ENCODE assay signal across 8 cellular contexts in genomic region chr2:100292022-100292580, GRCh38. TPM values are rescaled to one million over a fixed set of nuclear protein-coding genes. Genes with fewer than 3 reads are reported as not detected.
A peak's percentile ranks its signal among the peaks of the same experiment; 100 is the strongest.
DNase-seq lines count a peak whose midpoint lies in the region; ATAC-seq and TF ChIP-seq lines count a peak whose summit lies in the region.

No MANE protein-coding gene starts in this region.

- 34 to 42% methylated on average over 4 of the region's 4 CpGs for WGBS in lower leg skin, 2 donors

- POLR2A ChIA-PET in HEK293T (lab: Yijun Ruan, JAX), result interaction anchor here (1.2 to 2.2 kb wide), 2 partner anchors 29 kb away, joined by 3 to 16 read pairs; partner anchors contain the start of gene LONRF2

- CTCF ChIA-PET in HEK293T (lab: Yijun Ruan, JAX), result interaction anchor here (0.9 to 2.5 kb wide), 4 partner anchors 9 to 89 kb away, joined by 3 to 12 read pairs (median 8); no protein-coding TSS in a partner anchor

- DNase-seq in 8988T, result peak; percentile 30
- peak; percentile 41 for DNase-seq in HEK293T (ENCODE audit: extremely low spot score)
- DNase-seq in SKM-1 treated with dmso at 0.1 percent for 144 hours (lab: John Stamatoyannopoulos, UW; ENCODE audit: unreplicated experiment), result peak; percentile 84
- DNase-seq in dedifferentiated amniotic fluid mesenchymal stem cell (ENCODE audit: extremely low spot score), result peak; percentile 75
- DNase-seq in nucleus accumbens (lab: John Stamatoyannopoulos, UW), result peak in 29 of 56 donors; percentile 8 to 63 (median 36)
- DNase-seq in lower leg skin (ENCODE audit: low spot score in 2 of 2), result no peak

- intact Hi-C loops in lower leg skin (cut with DNase I; ENCODE audit: low total_unique reads), result no loop called here

- no peak for ATAC-seq in GM21619 (IDR thresholded peaks at IDR 0.05; ENCODE audit: unreplicated experiment)
- ATAC-seq in GM21717 (IDR thresholded peaks at IDR 0.05; ENCODE audit: unreplicated experiment), result no peak

- no peak overlapping the region for H3K4me3 ChIP-seq in lower leg skin (ENCODE audit: low read depth, poor library complexity, severe bottlenecking)

- TF ChIP-seq POLR2A in lower leg skin (IDR thresholded peaks at IDR 0.05), result no peak

- no peak for TF ChIP-seq CTCF in lower leg skin (IDR thresholded peaks at IDR 0.05)

TF ChIP-seq in HEK293T, 16 proteins besides CTCF, POLR2A, EP300 and RAD21:
- TF ChIP-seq ZNF384 (IDR thresholded peaks at IDR 0.05), result no peak
- no peak for TF ChIP-seq FOXA1 (IDR thresholded peaks at IDR 0.05)
- TF ChIP-seq L3MBTL2 (conservative IDR thresholded peaks at IDR 0.05), result no peak
- TF ChIP-seq LEF1 (IDR thresholded peaks at IDR 0.05; ENCODE audit: borderline replicate concordance), result no peak
- TF ChIP-seq BHLHE40 (IDR thresholded peaks at IDR 0.05; ENCODE audit: borderline replicate concordance), result no peak
- TF ChIP-seq HDGF (IDR thresholded peaks at IDR 0.05; ENCODE audit: borderline replicate concordance), result no peak
- no peak for TF ChIP-seq ELF4 (IDR thresholded peaks at IDR 0.05)
- no peak for TF ChIP-seq TARDBP (IDR thresholded peaks at IDR 0.05)
- no peak for TF ChIP-seq CTBP1 (IDR thresholded peaks at IDR 0.05; ENCODE audit: borderline replicate concordance)
- TF ChIP-seq SP1 (IDR thresholded peaks at IDR 0.05), result no peak
- no peak for TF ChIP-seq SUZ12 (IDR thresholded peaks at IDR 0.05)

RNA-seq across cellular contexts. Expression of gene LONRF2, which starts 30.2 kb away (rescaled TPM):
- 1 to 10 TPM in 2 of 4 donors, under 1 TPM in 2; 0.38 to 2.6 (median 1.1) TPM for total RNA-seq in lower leg skin

Comparison
In these comparisons a context has a peak if more than half of its experiments do, and no peak if none do; other contexts are left out.
1. DNase-seq: peak in 8988T (single experiment), HEK293T (single experiment), SKM-1 treated with dmso at 0.1 percent for 144 hours (single experiment), dedifferentiated amniotic fluid mesenchymal stem cell (single experiment) and nucleus accumbens (29 of 56); none in lower leg skin (0 of 2).